Comparison of ENCODE assay signal across 1 cellular context in genomic region chr16:28042856-28043255, GRCh38.
TF ChIP-seq lines count a peak whose summit lies in the region.

No MANE protein-coding gene starts in this region.

TF ChIP-seq in IMR-90, 13 proteins besides CTCF, POLR2A, EP300 and RAD21:
- TF ChIP-seq ELK1 (IDR thresholded peaks at IDR 0.05; ENCODE audit: borderline replicate concordance, low read depth, low read length) (no peak), MAZ (IDR thresholded peaks at IDR 0.05; ENCODE audit: borderline replicate concordance, low read depth, low read length) (no peak), NFE2L2 (IDR thresholded peaks at IDR 0.05; ENCODE audit: low read depth, low read length) (no peak), RCOR1 (IDR thresholded peaks at IDR 0.05; ENCODE audit: insufficient replicate concordance, low read length) (no peak), MAFK (IDR thresholded peaks at IDR 0.05; ENCODE audit: low read depth, low read length) (no peak)
TF ChIP-seq in IMR-90: peak in this region for 0.
